In the genomic region with DNA sequence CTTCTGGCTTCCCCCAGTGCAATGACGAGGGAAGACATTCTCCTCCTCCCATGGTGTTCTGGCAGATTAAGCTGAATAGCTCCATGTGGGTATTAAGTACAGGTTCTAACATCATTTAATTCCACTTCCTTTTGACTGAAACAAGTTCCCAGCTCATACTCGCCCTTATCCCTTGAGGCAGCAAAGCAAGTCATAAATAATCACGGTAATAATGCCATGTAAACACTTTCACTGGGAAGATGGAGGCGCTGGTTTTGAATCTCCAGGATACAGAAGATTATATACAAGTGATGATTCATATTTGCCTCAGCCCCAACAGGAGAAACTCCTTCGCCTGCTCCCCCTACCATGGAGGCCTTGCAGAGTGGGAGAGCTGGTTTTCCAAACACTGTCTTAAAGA, we compare ENCODE assay signal across 13 cellular contexts.
A peak's percentile ranks its signal among the peaks of the same experiment; 100 is the strongest.
DNase-seq lines count a peak whose midpoint lies in the region; ATAC-seq and TF ChIP-seq lines count a peak whose summit lies in the region.
"Had no signal": no experiment of that assay in that cellular context is flagged by ENCODE, and none has a peak within 500 bp of the region (broad histone marks: within the 10 kb centered on the region; RNA-seq: fewer than 3 reads in every experiment).

No MANE protein-coding gene starts in this region.

- H3K27ac Mint-ChIP-seq in activated CD8-positive, alpha-beta memory T cell treated with anti-CD3 and anti-CD28 coated beads, Interleukin-2, amount 10 ng/mL, durations not matched to agents 7 days and 5 days, result no peak overlapping the region
- H3K27ac Mint-ChIP-seq: activated naive CD4-positive, alpha-beta T cell treated with anti-CD3 and anti-CD28 coated beads, Interleukin-2, amount 50 U/mL, for 24 hours had no signal

- H3K27ac ChIP-seq in SK-N-MC (peak overlapping the region; percentile 30; the same call in 1 of the 2 replicates), adrenal gland (no peak overlapping the region)
- H3K27ac ChIP-seq: parathyroid adenoma, upper lobe of left lung had no signal

- no peak overlapping the region for H3K9ac ChIP-seq in SK-N-MC (ENCODE audit: insufficient read length)
- H3K9ac ChIP-seq: parathyroid adenoma had no signal

- no peak overlapping the region for H3K4me3 Mint-ChIP-seq in activated CD8-positive, alpha-beta memory T cell treated with anti-CD3 and anti-CD28 coated beads, Interleukin-2, amount 10 ng/mL, durations not matched to agents 7 days and 5 days
- H3K4me3 Mint-ChIP-seq: activated naive CD4-positive, alpha-beta T cell treated with anti-CD3 and anti-CD28 coated beads, Interleukin-2, amount 50 U/mL, for 24 hours had no signal

- DNase-seq in activated CD8-positive, alpha-beta memory T cell treated with anti-CD3 and anti-CD28 coated beads, Interleukin-2, amount 10 ng/mL, durations not matched to agents 7 days and 5 days, result peak; percentile 14
- no peak for DNase-seq in activated CD8-positive, alpha-beta memory T cell treated with anti-CD3 and anti-CD28 coated beads, Interleukin-2, amount 50 U/mL, for 48 hours
- DNase-seq in SK-N-MC (ENCODE audit: low read depth, low spot score) (peak; percentile 86), fibroblast of pulmonary artery (ENCODE audit: low read depth) (peak; percentile 7), SHP77 (lab: John Stamatoyannopoulos, UW) (no peak), adrenal gland (no peak), SHP77 treated with DMSO at 0.1 percent for 48 hours (lab: John Stamatoyannopoulos, UW) (no peak)
- DNase-seq: DMS79, NCI-H526, upper lobe of left lung had no signal

- H3K36me3 Mint-ChIP-seq in activated CD8-positive, alpha-beta memory T cell treated with anti-CD3 and anti-CD28 coated beads, Interleukin-2, amount 10 ng/mL, durations not matched to agents 7 days and 5 days, result no peaks in the 10 kb centered on the region
- H3K36me3 Mint-ChIP-seq: activated naive CD4-positive, alpha-beta T cell treated with anti-CD3 and anti-CD28 coated beads, Interleukin-2, amount 50 U/mL, for 24 hours had no signal

- peak overlapping the region; percentile 21 for H3K4me3 ChIP-seq in SK-N-MC
- H3K4me3 ChIP-seq in fibroblast of pulmonary artery (replicated peaks; ENCODE audit: low read depth, low read length), result no peak overlapping the region
- no peak overlapping the region for H3K4me3 ChIP-seq in adrenal gland
- H3K4me3 ChIP-seq: upper lobe of left lung had no signal

- TF ChIP-seq CTCF in fibroblast of pulmonary artery (IDR thresholded peaks at IDR 0.05; ENCODE audit: low read length, missing control alignments) (no peak), adrenal gland (IDR thresholded peaks at IDR 0.05) (no peak)

- H3K27me3 ChIP-seq in adrenal gland, result no peaks in the 10 kb centered on the region
- H3K27me3 ChIP-seq: upper lobe of left lung had no signal

- intact Hi-C loops in adrenal gland (cut with DNase I), result no loop called here

- no peaks in the 10 kb centered on the region for H3K36me3 ChIP-seq in SK-N-MC (ENCODE audit: insufficient read depth, low read length)
- no peaks in the 10 kb centered on the region for H3K36me3 ChIP-seq in adrenal gland (replicated peaks in 1 of 2)
- H3K36me3 ChIP-seq: upper lobe of left lung had no signal

- WGBS in adrenal gland, 4 donors, result 56 to 63% (median 60%) methylated on average over 5 of the region's 5 CpGs

- ATAC-seq in activated CD8-positive, alpha-beta memory T cell treated with anti-CD3 and anti-CD28 coated beads, Interleukin-2, amount 10 ng/mL, durations not matched to agents 7 days and 5 days, result no peak
- no peak for ATAC-seq in GM21717 (IDR thresholded peaks at IDR 0.05; ENCODE audit: unreplicated experiment)

- TF ChIP-seq POLR2A in adrenal gland (IDR thresholded peaks at IDR 0.05), result no peak

- H3K9me3 ChIP-seq in SK-N-MC (ENCODE audit: low read depth, low read length), result no peaks in the 10 kb centered on the region
- H3K9me3 ChIP-seq in adrenal gland (replicated peaks in 1 of 3), result no peaks in the 10 kb centered on the region
- H3K9me3 ChIP-seq: upper lobe of left lung had no signal

- H3K4me1 ChIP-seq in adrenal gland (replicated peaks in 1 of 2), result no peaks in the 10 kb centered on the region
- H3K4me1 ChIP-seq: parathyroid adenoma, upper lobe of left lung had no signal

- H3K9me3 Mint-ChIP-seq in activated CD8-positive, alpha-beta memory T cell treated with anti-CD3 and anti-CD28 coated beads, Interleukin-2, amount 10 ng/mL, durations not matched to agents 7 days and 5 days (ENCODE audit: low read depth), result no peaks in the 10 kb centered on the region
- H3K9me3 Mint-ChIP-seq: activated naive CD4-positive, alpha-beta T cell treated with anti-CD3 and anti-CD28 coated beads, Interleukin-2, amount 50 U/mL, for 24 hours had no signal

- CTCF ChIA-PET in activated CD8-positive, alpha-beta memory T cell treated with anti-CD3 and anti-CD28 coated beads, Interleukin-2, amount 10 ng/mL, durations not matched to agents 7 days and 5 days (lab: Charles Lee), result no interaction called here

- H3K27me3 Mint-ChIP-seq in activated CD8-positive, alpha-beta memory T cell treated with anti-CD3 and anti-CD28 coated beads, Interleukin-2, amount 10 ng/mL, durations not matched to agents 7 days and 5 days, result peaks cover 3% of the 10 kb centered on the region

- no peaks in the 10 kb centered on the region for H3K4me1 Mint-ChIP-seq in activated CD8-positive, alpha-beta memory T cell treated with anti-CD3 and anti-CD28 coated beads, Interleukin-2, amount 10 ng/mL, durations not matched to agents 7 days and 5 days
- H3K4me1 Mint-ChIP-seq: activated naive CD4-positive, alpha-beta T cell treated with anti-CD3 and anti-CD28 coated beads, Interleukin-2, amount 50 U/mL, for 24 hours had no signal

Comparison
In these comparisons a context has a peak if more than half of its experiments do, and no peak if none do; other contexts are left out.
1. DNase-seq: peak in activated CD8-positive, alpha-beta memory T cell treated with anti-CD3 and anti-CD28 coated beads, Interleukin-2, amount 10 ng/mL, durations not matched to agents 7 days and 5 days (single experiment), SK-N-MC (single experiment) and fibroblast of pulmonary artery (single experiment); none in activated CD8-positive, alpha-beta memory T cell treated with anti-CD3 and anti-CD28 coated beads, Interleukin-2, amount 50 U/mL, for 48 hours (single experiment), SHP77 (0 of 2), adrenal gland (0 of 7) and SHP77 treated with DMSO at 0.1 percent for 48 hours (single experiment).